30 cellular contexts compared by ENCODE assay signal in the genomic region with DNA sequence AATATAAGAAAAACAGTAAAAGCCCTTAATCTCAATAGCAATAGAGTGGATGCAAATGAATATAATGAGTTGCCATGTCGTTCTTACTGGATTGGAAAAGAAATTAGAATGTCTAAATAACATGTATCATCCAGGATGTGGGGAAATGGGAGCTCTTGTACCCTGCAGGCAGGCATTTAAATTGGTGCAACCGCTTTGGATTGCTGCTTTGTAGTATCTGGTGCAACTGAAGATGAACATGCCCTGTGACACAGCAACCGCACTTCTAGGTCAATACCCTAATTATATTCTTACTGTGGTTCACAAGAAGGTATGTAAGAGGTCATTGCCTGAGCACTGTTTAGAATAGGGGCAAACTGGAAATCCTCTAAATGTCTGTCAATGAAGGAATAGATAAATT.
"Had no signal": no experiment of that assay in that cellular context is flagged by ENCODE, and none has a peak within 500 bp of the region (broad histone marks: within the 10 kb centered on the region; RNA-seq: fewer than 3 reads in every experiment).

No MANE protein-coding gene starts in this region.

- H3K27me3 ChIP-seq: gastroesophageal sphincter, heart left ventricle, hepatocyte, neutrophil, pancreas, right atrium auricular region, stomach, testis, tibial artery had no signal

- H3K9me3 Mint-ChIP-seq: natural killer cell treated with Interleukin-12 subunit alpha and Interleukin-12 subunit beta and Interleukin-15 and Interleukin-18, amount 100 ng/mL, for 72 hours; type B pancreatic cell had no signal

- H3K27ac ChIP-seq: coronary artery, gastroesophageal sphincter, heart left ventricle, hepatocyte, neutrophil, pancreas, right atrium auricular region, stomach, testis, tibial artery had no signal

- H3K4me3 Mint-ChIP-seq: mesothelial cell of epicardium; naive B cell; natural killer cell treated with Interleukin-12 subunit alpha and Interleukin-12 subunit beta and Interleukin-15 and Interleukin-18, amount 100 ng/mL, for 72 hours; neural crest cell; type B pancreatic cell had no signal

- H2AFZ ChIP-seq: hepatocyte had no signal

- H3K4me3 ChIP-seq: coronary artery, gastroesophageal sphincter, heart left ventricle, hepatocyte, lung, mucosa of descending colon, pancreas, right atrium auricular region, smooth muscle cell, stomach, testis, tibial artery had no signal

- H3K4me1 Mint-ChIP-seq: mesothelial cell of epicardium had no signal

- H3K27me3 Mint-ChIP-seq: naive B cell; natural killer cell treated with Interleukin-12 subunit alpha and Interleukin-12 subunit beta and Interleukin-15 and Interleukin-18, amount 100 ng/mL, for 72 hours; progenitor cell of endocrine pancreas; type B pancreatic cell had no signal

- H3K79me2 ChIP-seq: hepatocyte had no signal

- DNase-seq: dermis blood vessel endothelial cell; foreskin fibroblast; heart left ventricle; kidney; mesenchymal stem cell; mucosa of descending colon; naive B cell; pancreas; stimulated activated CD4-positive, alpha-beta T cell treated with anti-CD3 and anti-CD28 coated beads, Interleukin-12 subunit alpha, Interleukin-12 subunit beta, amount 100 ng/mL, for 4 hours; stimulated activated CD4-positive, alpha-beta T cell treated with anti-CD3 and anti-CD28 coated beads, Interleukin-1b, Interleukin-23, amount 100 ng/mL, for 48 hours; stimulated activated CD4-positive, alpha-beta T cell treated with anti-CD3 and anti-CD28 coated beads, Interleukin-4, amount 100 ng/mL, for 1 hour; stimulated activated CD8-positive, alpha-beta memory T cell treated with anti-CD3 and anti-CD28 coated beads, Interleukin-4, amount 100 ng/mL, for 48 hours; stimulated activated naive CD4-positive, alpha-beta T cell treated with Interleukin-2 at 50 U/mL for 16 hours; stomach; testis; tibial artery had no signal

- H3K4me2 ChIP-seq: hepatocyte, smooth muscle cell had no signal

- H3K36me3 Mint-ChIP-seq: type B pancreatic cell had no signal

- H3K27ac Mint-ChIP-seq: mesothelial cell of epicardium; natural killer cell treated with Interleukin-12 subunit alpha and Interleukin-12 subunit beta and Interleukin-15 and Interleukin-18, amount 100 ng/mL, for 72 hours; progenitor cell of endocrine pancreas; type B pancreatic cell had no signal

- ATAC-seq: gastroesophageal sphincter; heart left ventricle; left lobe of liver; mucosa of descending colon; natural killer cell treated with Interleukin-12 subunit alpha and Interleukin-12 subunit beta and Interleukin-15 and Interleukin-18, amount 100 ng/mL, for 72 hours; pancreas; sciatic nerve had no signal

- H3K36me3 ChIP-seq: gastroesophageal sphincter, neutrophil, pancreas, right atrium auricular region, stomach, tibial artery had no signal

- H3K4me1 ChIP-seq: gastroesophageal sphincter, heart left ventricle, pancreas, right atrium auricular region, stomach, testis, tibial artery had no signal
